29 cellular contexts compared by ENCODE assay signal in the genomic region with DNA sequence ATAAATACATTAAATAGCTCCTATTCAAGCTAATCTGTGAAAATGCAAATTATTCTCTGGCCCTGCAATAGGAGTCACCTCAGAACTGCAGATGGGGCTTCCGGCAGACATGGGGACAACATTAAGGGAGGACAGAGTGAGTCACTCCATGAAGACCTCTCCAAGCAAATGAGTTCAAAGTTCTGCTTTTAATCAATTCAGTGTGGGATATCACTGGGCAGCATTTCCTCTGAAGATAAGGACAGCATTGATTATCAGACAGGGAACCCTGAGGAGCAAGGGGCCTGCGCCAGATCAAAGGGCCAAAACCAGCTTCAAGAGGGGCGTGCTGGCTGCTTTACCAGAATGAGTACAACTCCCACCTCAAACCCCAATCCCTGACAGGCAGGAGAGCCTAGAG.
"Had no signal": no experiment of that assay in that cellular context is flagged by ENCODE, and none has a peak within 500 bp of the region (broad histone marks: within the 10 kb centered on the region; RNA-seq: fewer than 3 reads in every experiment).

No MANE protein-coding gene starts in this region.

- ATAC-seq: activated CD4-positive, alpha-beta T cell treated with anti-CD3 and anti-CD28 coated beads for 36 hours; effector memory CD8-positive, alpha-beta T cell; left lung; naive thymus-derived CD8-positive, alpha-beta T cell; stimulated activated naive B cell treated with anti-CD40 and anti-IgM and Interleukin-4, amounts not matched to agents 10 μg/mL and 1 μg/mL and 100 μg/mL, for 72 hours had no signal

- DNase-seq: activated CD4-positive, alpha-beta T cell treated with anti-CD3 and anti-CD28 coated beads for 36 hours; activated CD4-positive, alpha-beta T cell treated with anti-CD3 and anti-CD28 coated beads, Interleukin-2, amount 50 U/mL, for 4 hours; activated CD4-positive, CD25-positive, alpha-beta regulatory T cell; activated effector memory CD4-positive, alpha-beta T cell treated with anti-CD3 and anti-CD28 coated beads, Interleukin-2, amount 50 U/mL, for 16 hours; activated naive CD4-positive, alpha-beta T cell treated with anti-CD3 and anti-CD28 coated beads for 36 hours; activated naive CD8-positive, alpha-beta T cell treated with anti-CD3 and anti-CD28 coated beads, Interleukin-2, amount 10 ng/mL, durations not matched to agents 7 days and 5 days; dorsolateral prefrontal cortex; effector memory CD8-positive, alpha-beta T cell; foreskin fibroblast; left lung; naive thymus-derived CD8-positive, alpha-beta T cell; occipital lobe; stimulated activated CD4-positive, alpha-beta T cell treated with anti-CD3 and anti-CD28 coated beads, Interleukin-15, amount 100 ng/mL, for 24 hours; stimulated activated CD4-positive, alpha-beta T cell treated with anti-CD3 and anti-CD28 coated beads, Interleukin-2, amount 100 ng/mL, for 24 hours; stimulated activated naive B cell treated with anti-CD40 and anti-IgM and Interleukin-4, amounts not matched to agents 10 μg/mL and 1 μg/mL and 100 μg/mL, for 72 hours; stomach; thyroid gland; upper lobe of left lung had no signal

- H3K9ac ChIP-seq: neural progenitor cell, parathyroid adenoma had no signal

- H3K27ac ChIP-seq: ascending aorta, cardiac muscle cell, coronary artery, dorsolateral prefrontal cortex, left lung, neural progenitor cell, parathyroid adenoma, right atrium auricular region, stomach, thyroid gland, upper lobe of left lung, vagina had no signal

- H3K4me1 Mint-ChIP-seq: activated CD4-positive, alpha-beta T cell treated with anti-CD3 and anti-CD28 coated beads for 36 hours; activated naive CD8-positive, alpha-beta T cell treated with anti-CD3 and anti-CD28 coated beads, Interleukin-2, amount 10 ng/mL, durations not matched to agents 7 days and 5 days; naive thymus-derived CD8-positive, alpha-beta T cell; stimulated activated naive B cell treated with anti-CD40 and anti-IgM and Interleukin-4, amounts not matched to agents 10 μg/mL and 1 μg/mL and 100 μg/mL, for 72 hours had no signal

- H2AFZ ChIP-seq: neural progenitor cell, parathyroid adenoma had no signal

- H3K4me3 Mint-ChIP-seq: activated CD4-positive, alpha-beta T cell treated with anti-CD3 and anti-CD28 coated beads for 36 hours; activated naive CD4-positive, alpha-beta T cell treated with anti-CD3 and anti-CD28 coated beads for 36 hours; activated naive CD8-positive, alpha-beta T cell treated with anti-CD3 and anti-CD28 coated beads, Interleukin-2, amount 10 ng/mL, durations not matched to agents 7 days and 5 days; brain; effector memory CD8-positive, alpha-beta T cell; naive thymus-derived CD8-positive, alpha-beta T cell; neural progenitor cell; stimulated activated naive B cell treated with anti-CD40 and anti-IgM and Interleukin-4, amounts not matched to agents 10 μg/mL and 1 μg/mL and 100 μg/mL, for 72 hours; T-helper 2 cell treated with Interferon-gamma antibody and Interleukin-4, amounts not matched to agents 5 μg/mL and 100 μg/mL, for 36 hours had no signal

- H3K4me2 ChIP-seq: neural progenitor cell had no signal

- H3K36me3 ChIP-seq: ascending aorta, cardiac muscle cell, left lung, neural progenitor cell, right atrium auricular region, stomach, thyroid gland, upper lobe of left lung, vagina had no signal

- FAIRE-seq: endothelial cell of umbilical vein had no signal

- H3K79me2 ChIP-seq: parathyroid adenoma had no signal

- H3K27me3 Mint-ChIP-seq: activated naive CD8-positive, alpha-beta T cell treated with anti-CD3 and anti-CD28 coated beads, Interleukin-2, amount 10 ng/mL, durations not matched to agents 7 days and 5 days had no signal

- H3K9me3 ChIP-seq: ascending aorta, left lung, right atrium auricular region, stomach, thyroid gland, upper lobe of left lung, vagina had no signal

- H3K9me3 Mint-ChIP-seq: activated naive CD4-positive, alpha-beta T cell treated with anti-CD3 and anti-CD28 coated beads for 36 hours; activated naive CD8-positive, alpha-beta T cell treated with anti-CD3 and anti-CD28 coated beads, Interleukin-2, amount 10 ng/mL, durations not matched to agents 7 days and 5 days; neural progenitor cell; T-helper 2 cell treated with Interferon-gamma antibody and Interleukin-4, amounts not matched to agents 5 μg/mL and 100 μg/mL, for 36 hours had no signal

- H3K27ac Mint-ChIP-seq: activated CD4-positive, alpha-beta T cell treated with anti-CD3 and anti-CD28 coated beads for 36 hours; activated naive CD4-positive, alpha-beta T cell treated with anti-CD3 and anti-CD28 coated beads for 36 hours; activated naive CD8-positive, alpha-beta T cell treated with anti-CD3 and anti-CD28 coated beads, Interleukin-2, amount 10 ng/mL, durations not matched to agents 7 days and 5 days; brain; effector memory CD8-positive, alpha-beta T cell; naive thymus-derived CD8-positive, alpha-beta T cell; stimulated activated naive B cell treated with anti-CD40 and anti-IgM and Interleukin-4, amounts not matched to agents 10 μg/mL and 1 μg/mL and 100 μg/mL, for 72 hours; T-helper 2 cell treated with Interferon-gamma antibody and Interleukin-4, amounts not matched to agents 5 μg/mL and 100 μg/mL, for 36 hours had no signal

- H3K27me3 ChIP-seq: ascending aorta, cardiac muscle cell, neural progenitor cell, right atrium auricular region, thyroid gland, upper lobe of left lung, vagina had no signal

- H3K4me3 ChIP-seq: ascending aorta, cardiac muscle cell, coronary artery, dorsolateral prefrontal cortex, left lung, lung, neural progenitor cell, right atrium auricular region, stomach, thyroid gland, upper lobe of left lung, vagina had no signal

- H3K36me3 Mint-ChIP-seq: activated naive CD8-positive, alpha-beta T cell treated with anti-CD3 and anti-CD28 coated beads, Interleukin-2, amount 10 ng/mL, durations not matched to agents 7 days and 5 days; brain; naive thymus-derived CD8-positive, alpha-beta T cell; neural progenitor cell; stimulated activated naive B cell treated with anti-CD40 and anti-IgM and Interleukin-4, amounts not matched to agents 10 μg/mL and 1 μg/mL and 100 μg/mL, for 72 hours had no signal

- H3K4me1 ChIP-seq: ascending aorta, left lung, parathyroid adenoma, right atrium auricular region, thyroid gland, upper lobe of left lung, vagina had no signal
